2 cellular contexts compared by ENCODE assay signal in genomic region chr7:101921061-101921460, GRCh38.
A peak's percentile ranks its signal among the peaks of the same experiment; 100 is the strongest.
TF ChIP-seq lines count a peak whose summit lies in the region.

No MANE protein-coding gene starts in this region.

TF ChIP-seq in A549, 52 proteins besides CTCF, POLR2A, EP300 and RAD21:
- TF ChIP-seq HMGXB4 (CRISPR knock-in tag; IDR thresholded peaks at IDR 0.05; ENCODE audit: borderline replicate concordance) (no peak), ZC3H11A (IDR thresholded peaks at IDR 0.05) (peak; percentile 19; the same call in 1 of the 2 replicates)

TF ChIP-seq in IMR-90, 13 proteins besides CTCF, POLR2A, EP300 and RAD21:
- TF ChIP-seq RCOR1 (IDR thresholded peaks at IDR 0.05; ENCODE audit: insufficient replicate concordance, low read length) = no peak
- TF ChIP-seq MXI1 (IDR thresholded peaks at IDR 0.05; ENCODE audit: borderline replicate concordance, low read depth, low read length) = no peak
- TF ChIP-seq BHLHE40 (IDR thresholded peaks at IDR 0.05; ENCODE audit: low read depth, low read length) = no peak
- no peak for TF ChIP-seq CEBPB (IDR thresholded peaks at IDR 0.05; ENCODE audit: low read depth, low read length)
- TF ChIP-seq RFX5 (IDR thresholded peaks at IDR 0.05; ENCODE audit: low read depth, low read length) = no peak
